Comparison of ENCODE assay signal across 25 cellular contexts in the genomic region with DNA sequence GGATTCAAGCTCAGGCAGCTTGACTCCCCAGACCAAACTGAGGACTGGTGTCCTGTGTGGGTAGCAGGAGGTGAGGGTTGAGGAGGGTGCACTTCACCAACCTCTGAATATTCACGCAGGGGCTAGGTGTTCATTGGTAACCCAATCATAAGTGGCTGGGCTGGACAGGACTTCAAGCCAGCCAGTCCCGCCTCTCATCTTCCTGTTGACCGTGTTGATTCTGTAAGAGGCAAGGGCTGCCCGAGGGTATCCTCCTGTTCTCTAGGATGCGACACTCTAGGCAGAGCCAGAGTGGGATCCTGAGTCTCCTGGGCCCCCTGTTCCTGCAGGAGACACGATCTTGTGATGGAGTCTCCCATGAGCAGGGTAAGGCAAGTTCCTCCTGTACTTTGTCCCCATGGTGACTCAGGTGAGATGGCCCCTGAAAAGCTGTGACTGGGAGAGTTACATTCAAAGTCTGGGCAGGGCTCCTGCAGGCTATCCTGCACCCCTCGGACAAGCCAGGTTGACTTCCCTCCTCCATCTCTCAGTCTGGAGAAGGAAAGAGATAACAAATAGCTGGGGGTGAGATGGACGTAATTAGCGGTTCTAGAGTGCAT. TPM values are rescaled to one million over a fixed set of nuclear protein-coding genes. Genes with fewer than 3 reads are reported as not detected.
DNase-seq lines count a peak whose midpoint lies in the region; ATAC-seq and TF ChIP-seq lines count a peak whose summit lies in the region.
"Had no signal": no experiment of that assay in that cellular context is flagged by ENCODE, and none has a peak within 500 bp of the region (broad histone marks: within the 10 kb centered on the region; RNA-seq: fewer than 3 reads in every experiment).

No MANE protein-coding gene starts in this region.

- CTCF ChIA-PET in CD4-positive, alpha-beta T cell (lab: Charles Lee): interaction anchor here (1.4 to 4.6 kb wide), 2 partner anchors 17 to 339 kb away, joined by 3 to 24 read pairs; no protein-coding TSS in a partner anchor
- CTCF ChIA-PET in CD8-positive, alpha-beta memory T cell (lab: Charles Lee): interaction anchor here (1.1 to 3.4 kb wide), 10 partner anchors 20 to 339 kb away, joined by 3 to 41 read pairs (median 6); partner anchors contain the start of gene SNRK
- CTCF ChIA-PET in naive thymus-derived CD4-positive, alpha-beta T cell (lab: Charles Lee): interaction anchor here (1.0 to 5.4 kb wide), 8 partner anchors 12 to 338 kb away, joined by 5 to 64 read pairs (median 32); no protein-coding TSS in a partner anchor

- intact Hi-C loops in CD4-positive, alpha-beta T cell (cut with DNase I, micrococcal nuclease): loop anchor here (2.0 to 5.0 kb wide), 5 partner anchors 31 to 202 kb away; partner anchors contain the start of gene SNRK (in 1 of the 2)
- intact Hi-C loops in naive thymus-derived CD4-positive, alpha-beta T cell (cut with micrococcal nuclease): loop anchor here (2.0 to 5.0 kb wide), 5 partner anchors 57 to 593 kb away; partner anchors contain the start of gene POMGNT2 (in 1 of the 2)

- H3K36me3 ChIP-seq in CD8-positive, alpha-beta memory T cell (ENCODE audit: insufficient read depth, low read length): no peaks in the 10 kb centered on the region
- no peaks in the 10 kb centered on the region for H3K36me3 ChIP-seq in naive thymus-derived CD4-positive, alpha-beta T cell (ENCODE audit: control insufficient read depth in 2 of 3, insufficient read depth in 3 of 3, low read length in 3 of 3)
- no peaks in the 10 kb centered on the region for H3K36me3 ChIP-seq in WERI-Rb-1
- H3K36me3 ChIP-seq: ovary, SJCRH30 had no signal

- peaks cover 27% of the 10 kb centered on the region for H3K36me3 Mint-ChIP-seq in CD4-positive, alpha-beta T cell (ENCODE audit: low read depth)
- peaks cover 1 to 17% (median 4%) of the 10 kb centered on the region in 3 donors for H3K36me3 Mint-ChIP-seq in CD8-positive, alpha-beta memory T cell
- H3K36me3 Mint-ChIP-seq in activated naive CD8-positive, alpha-beta T cell treated with anti-CD3 and anti-CD28 coated beads, Interleukin-2, amount 10 ng/mL, durations not matched to agents 7 days and 5 days: peaks cover 24% of the 10 kb centered on the region
- H3K36me3 Mint-ChIP-seq in naive thymus-derived CD4-positive, alpha-beta T cell: peaks cover 0 to 29% (median 4%) of the 10 kb centered on the region in 5 donors
- H3K36me3 Mint-ChIP-seq: type B pancreatic cell had no signal

- no peak overlapping the region for H3K4me3 Mint-ChIP-seq in CD4-positive, alpha-beta T cell
- peak overlapping the region in 2 of 7 donors; percentile 14 to 83 for H3K4me3 Mint-ChIP-seq in CD8-positive, alpha-beta memory T cell
- H3K4me3 Mint-ChIP-seq in activated naive CD8-positive, alpha-beta T cell treated with anti-CD3 and anti-CD28 coated beads, Interleukin-2, amount 10 ng/mL, durations not matched to agents 7 days and 5 days: no peak overlapping the region
- peak overlapping the region in 7 of 10 donors; percentile 10 to 87 (median 80) for H3K4me3 Mint-ChIP-seq in naive thymus-derived CD4-positive, alpha-beta T cell
- H3K4me3 Mint-ChIP-seq: mesothelial cell of epicardium, nephron, type B pancreatic cell had no signal

- peak overlapping the region; percentile 91 for H3K27ac Mint-ChIP-seq in CD4-positive, alpha-beta T cell
- peak overlapping the region; percentile 46 to 100 (median 98) for H3K27ac Mint-ChIP-seq in CD8-positive, alpha-beta memory T cell
- peak overlapping the region; percentile 99 for H3K27ac Mint-ChIP-seq in activated naive CD8-positive, alpha-beta T cell treated with anti-CD3 and anti-CD28 coated beads, Interleukin-2, amount 10 ng/mL, durations not matched to agents 7 days and 5 days
- peak overlapping the region; percentile 83 to 100 (median 98) for H3K27ac Mint-ChIP-seq in naive thymus-derived CD4-positive, alpha-beta T cell
- H3K27ac Mint-ChIP-seq: mesothelial cell of epicardium, type B pancreatic cell had no signal

- POLR2A ChIA-PET in CD4-positive, alpha-beta T cell (lab: Charles Lee): interaction anchor here (1.9 to 3.4 kb wide), 5 partner anchors 16 to 225 kb away, joined by 11 to 53 read pairs (median 14); partner anchors contain the start of gene SNRK
- POLR2A ChIA-PET in CD8-positive, alpha-beta memory T cell (lab: Charles Lee): interaction anchor here (3.9 kb wide), 1 partner anchor 16 kb away, joined by 16 read pairs; no protein-coding TSS in a partner anchor
- POLR2A ChIA-PET in activated naive CD8-positive, alpha-beta T cell treated with anti-CD3 and anti-CD28 coated beads, Interleukin-2, amount 10 ng/mL, durations not matched to agents 7 days and 5 days (lab: Charles Lee): interaction anchor here (1.1 to 3.0 kb wide), 4 partner anchors 16 to 122 kb away, joined by 5 to 25 read pairs (median 10); partner anchors contain the start of gene SNRK
- POLR2A ChIA-PET in naive thymus-derived CD4-positive, alpha-beta T cell (lab: Charles Lee): interaction anchor here (1.4 to 4.2 kb wide), 11 partner anchors 7 to 132 kb away, joined by 3 to 37 read pairs (median 15); partner anchors contain the start of gene SNRK

- no peak overlapping the region for H3K4me3 ChIP-seq in CD8-positive, alpha-beta memory T cell (ENCODE audit: low read length)
- no peak overlapping the region for H3K4me3 ChIP-seq in naive thymus-derived CD4-positive, alpha-beta T cell (ENCODE audit: low read length)
- no peak overlapping the region for H3K4me3 ChIP-seq in WERI-Rb-1 (ENCODE audit: low read depth, low read length)
- H3K4me3 ChIP-seq: K562, ovary, SJCRH30, smooth muscle cell had no signal

- no peaks in the 10 kb centered on the region for H3K27me3 ChIP-seq in CD4-positive, alpha-beta T cell (ENCODE audit: control insufficient read depth, insufficient read depth, low read length)
- no peaks in the 10 kb centered on the region for H3K27me3 ChIP-seq in CD8-positive, alpha-beta memory T cell (ENCODE audit: insufficient read depth, low read length, poor library complexity, severe bottlenecking)
- no peaks in the 10 kb centered on the region for H3K27me3 ChIP-seq in naive thymus-derived CD4-positive, alpha-beta T cell (ENCODE audit: control insufficient read depth in 2 of 2, insufficient read depth in 2 of 2, low read length in 2 of 2)
- no peaks in the 10 kb centered on the region for H3K27me3 ChIP-seq in WERI-Rb-1 (ENCODE audit: insufficient read depth, low read depth, severe bottlenecking)
- H3K27me3 ChIP-seq: ovary, SJCRH30 had no signal

- peaks cover 16% of the 10 kb centered on the region for H3K9me3 ChIP-seq in CD4-positive, alpha-beta T cell (ENCODE audit: control insufficient read depth, low read length)
- peaks cover 4% of the 10 kb centered on the region for H3K9me3 ChIP-seq in CD8-positive, alpha-beta memory T cell (ENCODE audit: low read length)
- peaks cover 0 to 9% (median 0%) of the 10 kb centered on the region in 3 experiments for H3K9me3 ChIP-seq in naive thymus-derived CD4-positive, alpha-beta T cell (ENCODE audit: control insufficient read depth in 2 of 3, low read length in 3 of 3)
- H3K9me3 ChIP-seq in WERI-Rb-1 (ENCODE audit: severe bottlenecking): peaks cover 4% of the 10 kb centered on the region
- H3K9me3 ChIP-seq: ovary, SJCRH30 had no signal

- peaks cover 26% of the 10 kb centered on the region for H3K4me1 ChIP-seq in CD8-positive, alpha-beta memory T cell (ENCODE audit: insufficient read depth, low read length)
- peaks cover 22 to 26% of the 10 kb centered on the region in 2 donors for H3K4me1 ChIP-seq in naive thymus-derived CD4-positive, alpha-beta T cell (ENCODE audit: control insufficient read depth in 2 of 2, insufficient read depth in 2 of 2, low read length in 2 of 2)
- H3K4me1 ChIP-seq: SJCRH30 had no signal

- no peaks in the 10 kb centered on the region for H3K27me3 Mint-ChIP-seq in CD4-positive, alpha-beta T cell
- H3K27me3 Mint-ChIP-seq in CD8-positive, alpha-beta memory T cell: no peaks in the 10 kb centered on the region
- no peaks in the 10 kb centered on the region for H3K27me3 Mint-ChIP-seq in activated naive CD8-positive, alpha-beta T cell treated with anti-CD3 and anti-CD28 coated beads, Interleukin-2, amount 10 ng/mL, durations not matched to agents 7 days and 5 days
- H3K27me3 Mint-ChIP-seq in naive thymus-derived CD4-positive, alpha-beta T cell: peaks cover 0 to 2% (median 0%) of the 10 kb centered on the region in 5 donors

- H3K9me3 Mint-ChIP-seq in CD4-positive, alpha-beta T cell: peaks cover 4% of the 10 kb centered on the region
- H3K9me3 Mint-ChIP-seq in CD8-positive, alpha-beta memory T cell: peaks cover 13 to 19% (median 18%) of the 10 kb centered on the region in 5 donors
- peaks cover 16% of the 10 kb centered on the region for H3K9me3 Mint-ChIP-seq in activated naive CD8-positive, alpha-beta T cell treated with anti-CD3 and anti-CD28 coated beads, Interleukin-2, amount 10 ng/mL, durations not matched to agents 7 days and 5 days
- H3K9me3 Mint-ChIP-seq in naive thymus-derived CD4-positive, alpha-beta T cell: peaks cover 0 to 32% (median 18%) of the 10 kb centered on the region in 11 donors

- TF ChIP-seq CTCF in CD4-positive, alpha-beta T cell (IDR thresholded peaks at IDR 0.05): no peak
- TF ChIP-seq CTCF in WERI-Rb-1 (IDR thresholded peaks at IDR 0.05; ENCODE audit: low read depth, low read length): no peak

- no peak for DNase-seq in CD4-positive, alpha-beta T cell
- no peak for DNase-seq in CD8-positive, alpha-beta memory T cell
- no peak for DNase-seq in activated naive CD8-positive, alpha-beta T cell treated with anti-CD3 and anti-CD28 coated beads, Interleukin-2, amount 10 ng/mL, durations not matched to agents 7 days and 5 days
- no peak for DNase-seq in naive thymus-derived CD4-positive, alpha-beta T cell
- no peak for DNase-seq in NCI-H1694 (lab: John Stamatoyannopoulos, UW)
- no peak for DNase-seq in WERI-Rb-1
- DNase-seq in C1 segment of cervical spinal cord (lab: John Stamatoyannopoulos, UW): no peak
- DNase-seq: activated CD4-positive, CD25-positive, alpha-beta regulatory T cell treated with anti-CD3 and anti-CD28 coated beads, Interleukin-2, amount 50 U/mL, for 72 hours; cerebellar nuclear complex; HCEC 1CT; islet precursor cell; left ventricle myocardium superior; NCI-H1105; NCI-H2081; NCI-H345; ovary; retina; SJCRH30; stimulated activated CD4-positive, alpha-beta T cell treated with anti-CD3 and anti-CD28 coated beads, Interleukin-2, amount 100 ng/mL, for 24 hours had no signal

- peaks cover 29% of the 10 kb centered on the region for H3K4me1 Mint-ChIP-seq in CD4-positive, alpha-beta T cell (ENCODE audit: low read depth)
- H3K4me1 Mint-ChIP-seq in CD8-positive, alpha-beta memory T cell: peaks cover 26 to 31% (median 30%) of the 10 kb centered on the region in 3 donors
- peaks cover 22% of the 10 kb centered on the region for H3K4me1 Mint-ChIP-seq in activated naive CD8-positive, alpha-beta T cell treated with anti-CD3 and anti-CD28 coated beads, Interleukin-2, amount 10 ng/mL, durations not matched to agents 7 days and 5 days
- H3K4me1 Mint-ChIP-seq in naive thymus-derived CD4-positive, alpha-beta T cell: peaks cover 16 to 37% (median 30%) of the 10 kb centered on the region in 7 donors

- H3K27ac ChIP-seq in CD4-positive, alpha-beta T cell (ENCODE audit: low read depth, low read length): peak overlapping the region; percentile 44
- no peak overlapping the region for H3K27ac ChIP-seq in CD8-positive, alpha-beta memory T cell (ENCODE audit: low read depth, low read length)
- peak overlapping the region; percentile 74 for H3K27ac ChIP-seq in naive thymus-derived CD4-positive, alpha-beta T cell (ENCODE audit: low read depth, low read length)
- H3K27ac ChIP-seq in WERI-Rb-1: no peak overlapping the region
- H3K27ac ChIP-seq: C4-2B, ovary, SJCRH30 had no signal

- no peak for ATAC-seq in CD4-positive, alpha-beta T cell (ENCODE audit: poor library complexity)
- ATAC-seq in activated naive CD8-positive, alpha-beta T cell treated with anti-CD3 and anti-CD28 coated beads, Interleukin-2, amount 10 ng/mL, durations not matched to agents 7 days and 5 days (ENCODE audit: low read depth): no peak
- no peak for ATAC-seq in naive thymus-derived CD4-positive, alpha-beta T cell
- ATAC-seq: K562, left ventricle myocardium superior had no signal

RNA-seq across cellular contexts. Expression of gene POMGNT2, which starts 58.1 kb away (rescaled TPM):
- 1 to 10 TPM; 6.8 to 8.4 TPM for total RNA-seq in CD4-positive, alpha-beta T cell
- 10 to 100 TPM in 1 of 2 experiments, 1 to 10 TPM in 1; 9.7 to 11.0 TPM for total RNA-seq in CD8-positive, alpha-beta memory T cell
- 10.0 TPM for polyA plus RNA-seq in CD8-positive, alpha-beta memory T cell
- 1 to 10 TPM; 7.6 to 8.8 TPM for total RNA-seq in activated naive CD8-positive, alpha-beta T cell treated with anti-CD3 and anti-CD28 coated beads, Interleukin-2, amount 10 ng/mL, durations not matched to agents 7 days and 5 days
- total RNA-seq in naive thymus-derived CD4-positive, alpha-beta T cell: 1 to 10 TPM; 3.5 to 7.9 (median 6.2) TPM
- 10 to 100 TPM in 1 of 2 donors, 1 to 10 TPM in 1; 8.7 to 11.0 TPM for polyA plus RNA-seq in naive thymus-derived CD4-positive, alpha-beta T cell

Comparison
In these comparisons a context has a peak if more than half of its experiments do, and no peak if none do; other contexts are left out.
1. H3K27ac ChIP-seq: peak in CD4-positive, alpha-beta T cell (single experiment) and naive thymus-derived CD4-positive, alpha-beta T cell (single experiment); none in CD8-positive, alpha-beta memory T cell (single experiment) and WERI-Rb-1 (single experiment).
2. H3K4me3 Mint-ChIP-seq: peak in naive thymus-derived CD4-positive, alpha-beta T cell (7 of 10); none in CD4-positive, alpha-beta T cell (single experiment) and activated naive CD8-positive, alpha-beta T cell treated with anti-CD3 and anti-CD28 coated beads, Interleukin-2, amount 10 ng/mL, durations not matched to agents 7 days and 5 days (single experiment).
3. Peak in every context shown above with its lines, with median percentiles within 50 percentile points of each other: H3K27ac Mint-ChIP-seq.